8 cellular contexts compared by ENCODE assay signal in the genomic region with DNA sequence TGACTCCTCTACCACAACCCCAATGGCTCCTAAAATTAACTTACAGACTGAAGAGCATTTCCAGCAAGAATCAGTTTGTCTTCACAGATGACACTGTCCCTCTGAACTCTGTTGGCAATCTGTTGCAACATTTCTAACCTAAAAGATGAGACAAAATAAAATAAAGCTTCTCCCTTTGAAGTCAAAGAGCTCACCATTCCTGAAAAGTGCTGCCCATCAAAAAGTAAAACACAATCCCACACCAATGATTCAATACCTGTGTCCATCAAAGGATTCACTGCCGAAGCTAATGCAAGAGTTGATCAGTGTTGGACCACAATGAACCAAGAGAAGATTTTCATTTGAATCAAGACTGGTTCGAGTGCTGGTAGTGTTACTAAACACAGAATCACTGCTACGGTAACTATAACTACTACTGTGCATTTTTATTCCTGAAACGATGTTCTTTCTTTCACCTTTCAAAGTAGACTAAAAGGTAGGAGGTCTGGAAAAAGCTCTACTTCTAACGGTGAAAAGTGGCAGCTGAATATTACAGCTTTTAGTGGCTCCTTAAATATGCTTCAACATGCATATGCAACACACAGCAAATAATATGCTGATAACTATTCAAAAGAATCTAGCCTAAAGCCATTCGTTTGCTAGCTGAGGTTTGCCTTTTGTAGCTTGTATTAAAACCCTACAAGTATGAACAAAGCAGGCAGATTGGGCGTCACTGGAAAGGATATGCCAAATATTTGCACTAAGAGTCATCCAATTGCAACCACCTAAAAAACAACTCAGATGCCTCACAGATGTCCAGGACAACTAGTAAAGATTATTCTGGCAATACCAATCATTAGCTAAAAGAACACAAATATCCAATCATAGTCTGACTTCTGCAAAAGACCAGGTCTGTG. TPM values are rescaled to one million over a fixed set of nuclear protein-coding genes. Genes with fewer than 3 reads are reported as not detected.
DNase-seq lines count a peak whose midpoint lies in the region; ATAC-seq and TF ChIP-seq lines count a peak whose summit lies in the region.

A gene (minus strand): TSS at position 524 of the 896 bp plus-strand sequence.

- no peaks in the 10 kb centered on the region for H3K79me2 ChIP-seq in GM23338 (replicated peaks; ENCODE audit: insufficient read depth)

- H3K9me2 ChIP-seq in GM23338 (ENCODE audit: insufficient read depth): no peaks in the 10 kb centered on the region

- no peak for ATAC-seq in GM23338
- no peak for ATAC-seq in HG03097 (IDR thresholded peaks at IDR 0.05; ENCODE audit: low FRiP score, unreplicated experiment)
- no peak for ATAC-seq in GM18858 (IDR thresholded peaks at IDR 0.05; ENCODE audit: unreplicated experiment)

- H2AFZ ChIP-seq in GM23338: no peak within 1 kb of the TSS

- H3K9me3 ChIP-seq in adrenal gland (replicated peaks in 1 of 3): no peaks in the 10 kb centered on the region
- no peaks in the 10 kb centered on the region for H3K9me3 ChIP-seq in skeletal muscle tissue (ENCODE audit: control insufficient read depth in 3 of 3, low read length in 3 of 3)

- H3K4me3 Mint-ChIP-seq in GM23338: no peak within 1 kb of the TSS

- H3K27ac Mint-ChIP-seq in GM23338: peak within 1 kb of the TSS; percentile 49; the same call in 1 of the 2 replicates

- TF ChIP-seq POLR2A in adrenal gland (IDR thresholded peaks at IDR 0.05): no peak

- no peaks in the 10 kb centered on the region for H3K4me1 Mint-ChIP-seq in GM23338

- H4K20me1 ChIP-seq in GM23338 (replicated peaks; ENCODE audit: insufficient read depth): no peaks in the 10 kb centered on the region

- H3K9me3 Mint-ChIP-seq in GM23338: no peaks in the 10 kb centered on the region

- H3K9ac ChIP-seq in skeletal muscle tissue (ENCODE audit: low read depth in 1 of 3, low read length in 3 of 3): no peak within 1 kb of the TSS

- WGBS in adrenal gland, 4 donors: 83 to 87% (median 85%) methylated on average over 7 of the region's 7 CpGs

- H3K27me3 ChIP-seq in GM23338 (ENCODE audit: insufficient read depth) (no peaks in the 10 kb centered on the region), adrenal gland (no peaks in the 10 kb centered on the region), skeletal muscle tissue (ENCODE audit: control insufficient read depth in 3 of 3, insufficient read depth in 3 of 3, low read length in 3 of 3) (no peaks in the 10 kb centered on the region)

- peaks cover 2% of the 10 kb centered on the region for H3K27me3 Mint-ChIP-seq in GM23338 (ENCODE audit: insufficient read depth, low read depth, poor library complexity)

- H3K36me3 ChIP-seq in GM23338 (ENCODE audit: insufficient read depth): peaks cover 10% of the 10 kb centered on the region; the same call in 1 of the 2 replicates
- H3K36me3 ChIP-seq in adrenal gland (replicated peaks in 1 of 2): peaks cover 0 to 22% of the 10 kb centered on the region in 2 donors
- peaks cover 11 to 41% (median 30%) of the 10 kb centered on the region in 3 donors for H3K36me3 ChIP-seq in skeletal muscle tissue (ENCODE audit: control insufficient read depth in 3 of 3, insufficient read depth in 3 of 3, low read length in 3 of 3)

- H3K4me2 ChIP-seq in GM23338: no peak within 1 kb of the TSS

- no peaks in the 10 kb centered on the region for H3F3A ChIP-seq in GM23338 (replicated peaks; ENCODE audit: low read depth)

- peaks cover 35% of the 10 kb centered on the region for H3K36me3 Mint-ChIP-seq in GM23338 (ENCODE audit: low read depth)

- H3K4me3 ChIP-seq in GM23338: no peak within 1 kb of the TSS
- no peak within 1 kb of the TSS for H3K4me3 ChIP-seq in adrenal gland
- H3K4me3 ChIP-seq in skeletal muscle tissue (ENCODE audit: low read length in 3 of 3): no peak within 1 kb of the TSS

- H3K4me1 ChIP-seq in GM23338 (ENCODE audit: insufficient read depth): no peaks in the 10 kb centered on the region
- peaks cover 3 to 9% of the 10 kb centered on the region in 2 donors for H3K4me1 ChIP-seq in adrenal gland (replicated peaks in 1 of 2)
- no peaks in the 10 kb centered on the region for H3K4me1 ChIP-seq in skeletal muscle tissue (ENCODE audit: control insufficient read depth in 3 of 3, insufficient read depth in 3 of 3, low read length in 3 of 3)

- intact Hi-C loops in adrenal gland (cut with DNase I): no loop called here
- intact Hi-C loops in cardiac septum (cut with DNase I): no loop called here

- DNase-seq in GM23338 (ENCODE audit: low spot score) (no peak), adrenal gland (no peak), cardiac septum (ENCODE audit: low spot score) (no peak), LoVo (ENCODE audit: low spot score) (no peak)
- DNase-seq in stimulated activated CD4-positive, alpha-beta T cell treated with anti-CD3 and anti-CD28 coated beads, Interleukin-4, amount 100 ng/mL, for 1 hour: no peak

- TF ChIP-seq CTCF in GM23338 (conservative IDR thresholded peaks at IDR 0.05; ENCODE audit: low read depth in 2 of 2): no peak
- no peak for TF ChIP-seq CTCF in adrenal gland (IDR thresholded peaks at IDR 0.05)

- H3K27ac ChIP-seq in GM23338 (ENCODE audit: low read depth) (0 out of 2 replicates have a peak within 1 kb of the TSS, but pooled peaks have one; percentile 3), adrenal gland (no peak within 1 kb of the TSS), skeletal muscle tissue (ENCODE audit: low read depth, low read length) (peak within 1 kb of the TSS; percentile 21)

TF ChIP-seq in GM23338, 12 proteins besides CTCF, POLR2A, EP300 and RAD21:
- TF ChIP-seq CREB1 (CRISPR knock-in tag; IDR thresholded peaks at IDR 0.05; ENCODE audit: low read depth) (no peak), STAT1 (IDR thresholded peaks at IDR 0.05; ENCODE audit: unreplicated experiment) (no peak)
- TF ChIP-seq, protein P1, sequence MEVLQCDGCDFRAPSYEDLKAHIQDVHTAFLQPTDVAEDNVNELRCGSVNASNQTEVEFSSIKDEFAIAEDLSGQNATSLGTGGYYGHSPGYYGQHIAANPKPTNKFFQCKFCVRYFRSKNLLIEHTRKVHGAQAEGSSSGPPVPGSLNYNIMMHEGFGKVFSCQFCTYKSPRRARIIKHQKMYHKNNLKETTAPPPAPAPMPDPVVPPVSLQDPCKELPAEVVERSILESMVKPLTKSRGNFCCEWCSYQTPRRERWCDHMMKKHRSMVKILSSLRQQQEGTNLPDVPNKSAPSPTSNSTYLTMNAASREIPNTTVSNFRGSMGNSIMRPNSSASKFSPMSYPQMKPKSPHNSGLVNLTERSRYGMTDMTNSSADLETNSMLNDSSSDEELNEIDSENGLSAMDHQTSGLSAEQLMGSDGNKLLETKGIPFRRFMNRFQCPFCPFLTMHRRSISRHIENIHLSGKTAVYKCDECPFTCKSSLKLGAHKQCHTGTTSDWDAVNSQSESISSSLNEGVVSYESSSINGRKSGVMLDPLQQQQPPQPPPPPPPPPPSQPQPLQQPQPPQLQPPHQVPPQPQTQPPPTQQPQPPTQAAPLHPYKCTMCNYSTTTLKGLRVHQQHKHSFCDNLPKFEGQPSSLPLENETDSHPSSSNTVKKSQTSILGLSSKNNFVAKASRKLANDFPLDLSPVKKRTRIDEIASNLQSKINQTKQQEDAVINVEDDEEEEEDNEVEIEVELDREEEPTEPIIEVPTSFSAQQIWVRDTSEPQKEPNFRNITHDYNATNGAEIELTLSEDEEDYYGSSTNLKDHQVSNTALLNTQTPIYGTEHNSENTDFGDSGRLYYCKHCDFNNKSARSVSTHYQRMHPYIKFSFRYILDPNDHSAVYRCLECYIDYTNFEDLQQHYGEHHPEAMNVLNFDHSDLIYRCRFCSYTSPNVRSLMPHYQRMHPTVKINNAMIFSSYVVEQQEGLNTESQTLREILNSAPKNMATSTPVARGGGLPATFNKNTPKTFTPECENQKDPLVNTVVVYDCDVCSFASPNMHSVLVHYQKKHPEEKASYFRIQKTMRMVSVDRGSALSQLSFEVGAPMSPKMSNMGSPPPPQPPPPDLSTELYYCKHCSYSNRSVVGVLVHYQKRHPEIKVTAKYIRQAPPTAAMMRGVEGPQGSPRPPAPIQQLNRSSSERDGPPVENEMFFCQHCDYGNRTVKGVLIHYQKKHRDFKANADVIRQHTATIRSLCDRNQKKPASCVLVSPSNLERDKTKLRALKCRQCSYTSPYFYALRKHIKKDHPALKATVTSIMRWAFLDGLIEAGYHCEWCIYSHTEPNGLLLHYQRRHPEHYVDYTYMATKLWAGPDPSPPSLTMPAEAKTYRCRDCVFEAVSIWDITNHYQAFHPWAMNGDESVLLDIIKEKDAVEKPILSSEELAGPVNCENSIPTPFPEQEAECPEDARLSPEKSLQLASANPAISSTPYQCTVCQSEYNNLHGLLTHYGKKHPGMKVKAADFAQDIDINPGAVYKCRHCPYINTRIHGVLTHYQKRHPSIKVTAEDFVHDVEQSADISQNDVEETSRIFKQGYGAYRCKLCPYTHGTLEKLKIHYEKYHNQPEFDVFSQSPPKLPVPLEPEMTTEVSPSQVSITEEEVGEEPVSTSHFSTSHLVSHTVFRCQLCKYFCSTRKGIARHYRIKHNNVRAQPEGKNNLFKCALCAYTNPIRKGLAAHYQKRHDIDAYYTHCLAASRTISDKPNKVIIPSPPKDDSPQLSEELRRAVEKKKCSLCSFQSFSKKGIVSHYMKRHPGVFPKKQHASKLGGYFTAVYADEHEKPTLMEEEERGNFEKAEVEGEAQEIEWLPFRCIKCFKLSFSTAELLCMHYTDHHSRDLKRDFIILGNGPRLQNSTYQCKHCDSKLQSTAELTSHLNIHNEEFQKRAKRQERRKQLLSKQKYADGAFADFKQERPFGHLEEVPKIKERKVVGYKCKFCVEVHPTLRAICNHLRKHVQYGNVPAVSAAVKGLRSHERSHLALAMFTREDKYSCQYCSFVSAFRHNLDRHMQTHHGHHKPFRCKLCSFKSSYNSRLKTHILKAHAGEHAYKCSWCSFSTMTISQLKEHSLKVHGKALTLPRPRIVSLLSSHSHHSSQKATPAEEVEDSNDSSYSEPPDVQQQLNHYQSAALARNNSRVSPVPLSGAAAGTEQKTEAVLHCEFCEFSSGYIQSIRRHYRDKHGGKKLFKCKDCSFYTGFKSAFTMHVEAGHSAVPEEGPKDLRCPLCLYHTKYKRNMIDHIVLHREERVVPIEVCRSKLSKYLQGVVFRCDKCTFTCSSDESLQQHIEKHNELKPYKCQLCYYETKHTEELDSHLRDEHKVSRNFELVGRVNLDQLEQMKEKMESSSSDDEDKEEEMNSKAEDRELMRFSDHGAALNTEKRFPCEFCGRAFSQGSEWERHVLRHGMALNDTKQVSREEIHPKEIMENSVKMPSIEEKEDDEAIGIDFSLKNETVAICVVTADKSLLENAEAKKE (CRISPR knock-in tag; IDR thresholded peaks at IDR 0.05): no peak

RNA-seq across cellular contexts. Expression of the gene that starts here (rescaled TPM):
- total RNA-seq in GM23338 (2014; rRNA removed; shearing (Covaris generic)): 159 and 188 TPM in 2 replicates
- polyA plus RNA-seq in GM23338 (2016; fragmentation: Nextera tagmentation; extraction: Ambion mirVana) (59.6 and 88.7 TPM in 2 replicates), adrenal gland (100 to 1,000 TPM; 105 to 208 (median 164) TPM)
- total RNA-seq in adrenal gland (100 to 1,000 TPM; 197 to 418 (median 286) TPM), cardiac septum (457 TPM), skeletal muscle tissue (183 TPM)

Comparison
In these comparisons a context has a peak if more than half of its experiments do, and no peak if none do; other contexts are left out.
1. H3K27ac ChIP-seq: peak in GM23338 (single experiment) and skeletal muscle tissue (single experiment); none in adrenal gland (0 of 5).